ENCODE assay signal across 17 cellular contexts in the genomic region with DNA sequence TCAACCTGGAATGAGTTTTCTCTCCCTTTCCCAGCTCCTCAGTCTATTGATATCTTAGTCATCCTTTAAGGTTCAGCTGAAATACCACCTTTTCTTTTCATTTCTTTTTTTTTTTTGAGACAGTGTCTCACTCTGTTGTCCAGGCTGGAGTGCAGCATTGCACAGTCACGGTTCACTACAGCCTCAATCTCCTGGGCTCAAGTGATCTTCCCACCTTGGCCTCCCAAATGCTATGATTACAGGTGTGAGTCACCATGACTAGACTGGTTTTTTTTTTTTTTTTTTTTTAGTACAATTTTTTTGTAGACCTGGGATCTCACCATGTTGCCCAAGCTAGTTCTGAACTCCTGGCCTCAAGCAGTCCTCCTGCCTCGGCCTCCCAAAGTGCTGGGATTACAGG. TPM values are rescaled to one million over a fixed set of nuclear protein-coding genes. Genes with fewer than 3 reads are reported as not detected.
DNase-seq lines count a peak whose midpoint lies in the region.
"Had no signal": no experiment of that assay in that cellular context is flagged by ENCODE, and none has a peak within 500 bp of the region (broad histone marks: within the 10 kb centered on the region; RNA-seq: fewer than 3 reads in every experiment).

No MANE protein-coding gene starts in this region.

- peak overlapping the region in 2 of 11 experiments; percentile 1 to 83; a peak in 1 of 22 replicates for H3K9ac ChIP-seq in BLaER1 treated with 17β-estradiol and CSF1 and Interleukin-3, amounts not matched to agents 10 nM and 100 nM

- H3K27ac ChIP-seq in BLaER1 treated with 17β-estradiol and CSF1 and Interleukin-3, amounts not matched to agents 10 nM and 100 nM: peak overlapping the region in 7 of 11 experiments; percentile 83 to 93 (median 92); a peak in 11 of 22 replicates
- H3K27ac ChIP-seq: C4-2B, transverse colon, VCaP had no signal

- peaks cover 0 to 95% (median 0%) of the 10 kb centered on the region in 11 experiments; a peak in 5 of 22 replicates for H4K20me1 ChIP-seq in BLaER1 treated with 17β-estradiol and CSF1 and Interleukin-3, amounts not matched to agents 10 nM and 100 nM

- peaks cover 0 to 31% (median 10%) of the 10 kb centered on the region in 11 experiments; a peak in 10 of 22 replicates for H3K36me3 ChIP-seq in BLaER1 treated with 17β-estradiol and CSF1 and Interleukin-3, amounts not matched to agents 10 nM and 100 nM
- H3K36me3 ChIP-seq: transverse colon had no signal

- peak overlapping the region in 9 of 11 experiments; percentile 27 to 92 (median 86); a peak in 16 of 22 replicates for H3K4me2 ChIP-seq in BLaER1 treated with 17β-estradiol and CSF1 and Interleukin-3, amounts not matched to agents 10 nM and 100 nM

- intact Hi-C loops in head of caudate nucleus (cut with DNase I): no loop called here

- H3K4me1 ChIP-seq in BLaER1 treated with 17β-estradiol and CSF1 and Interleukin-3, amounts not matched to agents 10 nM and 100 nM: peaks cover 95 to 100% (median 99%) of the 10 kb centered on the region in 10 experiments

- DNase-seq in H4 (ENCODE audit: low spot score) (peak; percentile 35), RPMI7951 (ENCODE audit: low read depth) (peak; percentile 29), glomerular visceral epithelial cell (ENCODE audit: extremely low spot score) (peak; percentile 88), NCI-H446 treated with DMSO at 0.1 percent for 48 hours (lab: John Stamatoyannopoulos, UW) (no peak), head of caudate nucleus (no peak), NCI-H1092 (lab: John Stamatoyannopoulos, UW) (no peak)
- no peak for DNase-seq in activated effector memory CD4-positive, alpha-beta T cell treated with anti-CD3 and anti-CD28 coated beads, Interleukin-2, amount 50 U/mL, for 16 hours
- DNase-seq: activated CD8-positive, alpha-beta memory T cell treated with anti-CD3 and anti-CD28 coated beads, Interleukin-2, amount 50 U/mL, for 4 hours; DMS79 treated with DMSO at 0.1 percent for 48 hours; hippocampal formation; MV-4-11; natural killer cell; NCI-H2171 treated with DMSO at 0.1 percent for 48 hours; transverse colon had no signal

- no peaks in the 10 kb centered on the region for H3K9me3 ChIP-seq in BLaER1 treated with 17β-estradiol and CSF1 and Interleukin-3, amounts not matched to agents 10 nM and 100 nM (replicated peaks in 1 of 11)
- H3K9me3 ChIP-seq: transverse colon had no signal

- no peak overlapping the region for H3K4me3 ChIP-seq in BLaER1 treated with 17β-estradiol and CSF1 and Interleukin-3, amounts not matched to agents 10 nM and 100 nM
- H3K4me3 ChIP-seq: transverse colon had no signal

- no peaks in the 10 kb centered on the region for H3K27me3 ChIP-seq in BLaER1 treated with 17β-estradiol and CSF1 and Interleukin-3, amounts not matched to agents 10 nM and 100 nM
- H3K27me3 ChIP-seq: transverse colon had no signal

RNA-seq across cellular contexts. Expression of gene AFF1, which starts 28.9 kb away (rescaled TPM):
- total RNA-seq in H4 (2014; rRNA removed; shearing (Covaris generic)): 5.8 and 8.9 TPM in 2 replicates
- total RNA-seq in RPMI7951 (2014; rRNA removed; shearing (Covaris generic)): 8.9 and 9.5 TPM in 2 replicates

Comparison
In these comparisons a context has a peak if more than half of its experiments do, and no peak if none do; other contexts are left out.
1. DNase-seq: peak in H4 (single experiment), RPMI7951 (single experiment) and glomerular visceral epithelial cell (single experiment); none in NCI-H446 treated with DMSO at 0.1 percent for 48 hours (single experiment), head of caudate nucleus (0 of 42), NCI-H1092 (single experiment) and activated effector memory CD4-positive, alpha-beta T cell treated with anti-CD3 and anti-CD28 coated beads, Interleukin-2, amount 50 U/mL, for 16 hours (single experiment).